ENCODE assay signal across 15 cellular contexts in genomic region chr11:7332451-7332850, GRCh38.
DNase-seq lines count a peak whose midpoint lies in the region; ATAC-seq lines count a peak whose summit lies in the region.
"Had no signal": no experiment of that assay in that cellular context is flagged by ENCODE, and none has a peak within 500 bp of the region (broad histone marks: within the 10 kb centered on the region; RNA-seq: fewer than 3 reads in every experiment).

No MANE protein-coding gene starts in this region.

- H3K36me3 ChIP-seq in SJCRH30 = no peaks in the 10 kb centered on the region
- H3K36me3 ChIP-seq: BLaER1 treated with 17β-estradiol and CSF1 and Interleukin-3, amounts not matched to agents 10 nM and 100 nM; HAP-1 had no signal

- no peaks in the 10 kb centered on the region for H3K36me3 Mint-ChIP-seq in activated CD4-positive, alpha-beta T cell treated with anti-CD3 and anti-CD28 coated beads, Interleukin-2, amount 10 ng/mL, durations not matched to agents 24 days and 14 days (ENCODE audit: low read depth)
- H3K36me3 Mint-ChIP-seq in activated CD4-positive, alpha-beta T cell treated with anti-CD3 and anti-CD28 coated beads, Interleukin-2, amount 10 ng/mL, durations not matched to agents 7 days and 5 days (ENCODE audit: low read depth) = no peaks in the 10 kb centered on the region
- H3K36me3 Mint-ChIP-seq: CD8-positive, alpha-beta T cell had no signal

- CTCF ChIA-PET in activated CD4-positive, alpha-beta T cell treated with anti-CD3 and anti-CD28 coated beads, Interleukin-2, amount 10 ng/mL, durations not matched to agents 7 days and 5 days (lab: Charles Lee) = no interaction called here

- H3K4me1 Mint-ChIP-seq in activated CD4-positive, alpha-beta T cell treated with anti-CD3 and anti-CD28 coated beads, Interleukin-2, amount 10 ng/mL, durations not matched to agents 24 days and 14 days = no peaks in the 10 kb centered on the region
- H3K4me1 Mint-ChIP-seq in activated CD4-positive, alpha-beta T cell treated with anti-CD3 and anti-CD28 coated beads, Interleukin-2, amount 10 ng/mL, durations not matched to agents 7 days and 5 days = no peaks in the 10 kb centered on the region
- H3K4me1 Mint-ChIP-seq: B cell had no signal

- H3K27me3 ChIP-seq in SJCRH30 = no peaks in the 10 kb centered on the region
- H3K27me3 ChIP-seq: BLaER1 treated with 17β-estradiol and CSF1 and Interleukin-3, amounts not matched to agents 10 nM and 100 nM had no signal

- peak; percentile 35 for DNase-seq in activated CD4-positive, alpha-beta T cell treated with anti-CD3 and anti-CD28 coated beads, Interleukin-2, amount 10 ng/mL, durations not matched to agents 24 days and 14 days
- no peak for DNase-seq in activated CD4-positive, alpha-beta T cell treated with anti-CD3 and anti-CD28 coated beads, Interleukin-2, amount 10 ng/mL, durations not matched to agents 7 days and 5 days
- DNase-seq in NCI-H345 treated with DMSO at 0.1 percent for 48 hours (lab: John Stamatoyannopoulos, UW; ENCODE audit: unreplicated experiment) (peak; percentile 26), cerebellar nuclear complex (lab: John Stamatoyannopoulos, UW) (peak; percentile 37 to 68), SJCRH30 (no peak)
- DNase-seq: Calu3; CD8-positive, alpha-beta T cell; DMS79 treated with DMSO at 0.1 percent for 48 hours; GM23248 had no signal

- H3K9me3 Mint-ChIP-seq in activated CD4-positive, alpha-beta T cell treated with anti-CD3 and anti-CD28 coated beads, Interleukin-2, amount 10 ng/mL, durations not matched to agents 24 days and 14 days = no peaks in the 10 kb centered on the region
- no peaks in the 10 kb centered on the region for H3K9me3 Mint-ChIP-seq in activated CD4-positive, alpha-beta T cell treated with anti-CD3 and anti-CD28 coated beads, Interleukin-2, amount 10 ng/mL, durations not matched to agents 7 days and 5 days
- H3K9me3 Mint-ChIP-seq: CD8-positive, alpha-beta T cell had no signal

- no peak overlapping the region for H3K27ac Mint-ChIP-seq in activated CD4-positive, alpha-beta T cell treated with anti-CD3 and anti-CD28 coated beads, Interleukin-2, amount 10 ng/mL, durations not matched to agents 24 days and 14 days
- H3K27ac Mint-ChIP-seq in activated CD4-positive, alpha-beta T cell treated with anti-CD3 and anti-CD28 coated beads, Interleukin-2, amount 10 ng/mL, durations not matched to agents 7 days and 5 days = no peak overlapping the region
- H3K27ac Mint-ChIP-seq: B cell; CD8-positive, alpha-beta T cell had no signal

- no peaks in the 10 kb centered on the region for H3K27me3 Mint-ChIP-seq in activated CD4-positive, alpha-beta T cell treated with anti-CD3 and anti-CD28 coated beads, Interleukin-2, amount 10 ng/mL, durations not matched to agents 24 days and 14 days
- H3K27me3 Mint-ChIP-seq in activated CD4-positive, alpha-beta T cell treated with anti-CD3 and anti-CD28 coated beads, Interleukin-2, amount 10 ng/mL, durations not matched to agents 7 days and 5 days = peaks cover 1% of the 10 kb centered on the region

- H3K27ac ChIP-seq in SJCRH30 = no peak overlapping the region
- H3K27ac ChIP-seq: BLaER1 treated with 17β-estradiol and CSF1 and Interleukin-3, amounts not matched to agents 10 nM and 100 nM; GM23248; HL-60 had no signal

- H3K4me1 ChIP-seq in SJCRH30 = no peaks in the 10 kb centered on the region
- H3K4me1 ChIP-seq: BLaER1 treated with 17β-estradiol and CSF1 and Interleukin-3, amounts not matched to agents 10 nM and 100 nM; HAP-1 had no signal

- H3K9me3 ChIP-seq in SJCRH30 (replicated peaks) = no peaks in the 10 kb centered on the region
- H3K9me3 ChIP-seq: HAP-1 had no signal

- no peak for ATAC-seq in HG03095 (IDR thresholded peaks at IDR 0.05; ENCODE audit: unreplicated experiment)
- ATAC-seq: CD8-positive, alpha-beta T cell; GM12878 had no signal

- intact Hi-C loops in activated CD4-positive, alpha-beta T cell treated with anti-CD3 and anti-CD28 coated beads, Interleukin-2, amount 10 ng/mL, durations not matched to agents 24 days and 14 days (cut with micrococcal nuclease) = no loop called here

- no peak overlapping the region for H3K4me3 ChIP-seq in SJCRH30
- H3K4me3 ChIP-seq: BLaER1 treated with 17β-estradiol and CSF1 and Interleukin-3, amounts not matched to agents 10 nM and 100 nM; GM12878; GM23248; HAP-1 had no signal

- POLR2A ChIA-PET in activated CD4-positive, alpha-beta T cell treated with anti-CD3 and anti-CD28 coated beads, Interleukin-2, amount 10 ng/mL, durations not matched to agents 7 days and 5 days (lab: Charles Lee) = no interaction called here

- H3K4me3 Mint-ChIP-seq in activated CD4-positive, alpha-beta T cell treated with anti-CD3 and anti-CD28 coated beads, Interleukin-2, amount 10 ng/mL, durations not matched to agents 24 days and 14 days = no peak overlapping the region
- no peak overlapping the region for H3K4me3 Mint-ChIP-seq in activated CD4-positive, alpha-beta T cell treated with anti-CD3 and anti-CD28 coated beads, Interleukin-2, amount 10 ng/mL, durations not matched to agents 7 days and 5 days
- H3K4me3 Mint-ChIP-seq: B cell; CD8-positive, alpha-beta T cell had no signal

Comparison
In these comparisons a context has a peak if more than half of its experiments do, and no peak if none do; other contexts are left out.
1. DNase-seq: peak in activated CD4-positive, alpha-beta T cell treated with anti-CD3 and anti-CD28 coated beads, Interleukin-2, amount 10 ng/mL, durations not matched to agents 24 days and 14 days (single experiment), NCI-H345 treated with DMSO at 0.1 percent for 48 hours (single experiment) and cerebellar nuclear complex (2 of 2); none in activated CD4-positive, alpha-beta T cell treated with anti-CD3 and anti-CD28 coated beads, Interleukin-2, amount 10 ng/mL, durations not matched to agents 7 days and 5 days (single experiment) and SJCRH30 (0 of 2).